Comparison of ENCODE assay signal across 10 cellular contexts in genomic region chr2:68771211-68771721, GRCh38. TPM values are rescaled to one million over a fixed set of nuclear protein-coding genes. Genes with fewer than 3 reads are reported as not detected.
DNase-seq lines count a peak whose midpoint lies in the region; ATAC-seq, FAIRE-seq and TF ChIP-seq lines count a peak whose summit lies in the region.
"Had no signal": no experiment of that assay in that cellular context is flagged by ENCODE, and none has a peak within 500 bp of the region (broad histone marks: within the 10 kb centered on the region; RNA-seq: fewer than 3 reads in every experiment).

No MANE protein-coding gene starts in this region.

- TF ChIP-seq CTCF in DOHH2 (IDR thresholded peaks at IDR 0.05; ENCODE audit: low read depth, low read length, poor library complexity, severe bottlenecking) (no peak), OCI-LY7 (conservative IDR thresholded peaks at IDR 0.05; ENCODE audit: low read length) (no peak), esophagus muscularis mucosa (IDR thresholded peaks at IDR 0.05) (no peak), psoas muscle (IDR thresholded peaks at IDR 0.05) (no peak)

- H3F3A ChIP-seq in DOHH2 (ENCODE audit: control insufficient read depth, insufficient read depth), result peaks cover 42% of the 10 kb centered on the region

- DNase-seq in OCI-LY7 (ENCODE audit: low spot score), result no peak
- DNase-seq in esophagus muscularis mucosa (ENCODE audit: extremely low spot score), result no peak
- DNase-seq in psoas muscle, result no peak
- no peak for DNase-seq in H4 (ENCODE audit: low spot score)
- no peak for DNase-seq in NCI-H345 treated with DMSO at 0.1 percent for 48 hours (lab: John Stamatoyannopoulos, UW; ENCODE audit: unreplicated experiment)
- DNase-seq in stimulated activated CD4-positive, alpha-beta T cell treated with anti-CD3 and anti-CD28 coated beads, Interleukin-4, amount 100 ng/mL, for 4 hours, result no peak
- no peak for DNase-seq in HTR-8/SVneo (ENCODE audit: insufficient read length, low spot score)
- DNase-seq: activated gamma-delta T cell treated with Interleukin-2 at 50 U/mL for 16 hours had no signal

- POLR2A ChIA-PET in OCI-LY7 (lab: Charles Lee), result interaction anchor here (0.7 to 2.7 kb wide), 8 partner anchors 8 to 137 kb away, joined by 3 to 17 read pairs (median 4); partner anchors contain the start of gene ARHGAP25

- H3K27me3 ChIP-seq in DOHH2 (ENCODE audit: control insufficient read depth, low read length) (no peaks in the 10 kb centered on the region), esophagus muscularis mucosa (no peaks in the 10 kb centered on the region), psoas muscle (ENCODE audit: insufficient read depth in 3 of 3, low read length in 2 of 3) (no peaks in the 10 kb centered on the region)
- H3K27me3 ChIP-seq: SJSA1 had no signal

- no peak for FAIRE-seq in HTR-8/SVneo (lab: Jason Lieb, UNC)

- no TSS peak for BruUV-seq in OCI-LY7 (replicated peaks; lab: Mats Ljungman, UMichigan)

- H3K36me3 ChIP-seq in DOHH2 (ENCODE audit: control insufficient read depth, low read length) (peaks cover 14% of the 10 kb centered on the region), OCI-LY7 (ENCODE audit: insufficient read depth, low read length) (peaks cover 11% of the 10 kb centered on the region), esophagus muscularis mucosa (no peaks in the 10 kb centered on the region), psoas muscle (ENCODE audit: insufficient read depth in 1 of 2, low read depth in 1 of 2) (no peaks in the 10 kb centered on the region)
- H3K36me3 ChIP-seq: SJSA1 had no signal

- H3K9me3 ChIP-seq in DOHH2 (ENCODE audit: control insufficient read depth, insufficient read depth, low read length), result no peaks in the 10 kb centered on the region
- no peaks in the 10 kb centered on the region for H3K9me3 ChIP-seq in OCI-LY7 (ENCODE audit: low read length)
- no peaks in the 10 kb centered on the region for H3K9me3 ChIP-seq in esophagus muscularis mucosa
- H3K9me3 ChIP-seq in psoas muscle, result no peaks in the 10 kb centered on the region
- H3K9me3 ChIP-seq: SJSA1 had no signal

- TF ChIP-seq EP300 in esophagus muscularis mucosa (IDR thresholded peaks at IDR 0.05), result no peak

- CTCF ChIA-PET in OCI-LY7 (lab: Charles Lee; ENCODE audit: unreplicated experiment), result no interaction called here

- H3K27ac ChIP-seq in DOHH2 (ENCODE audit: low read depth, low read length) (peak overlapping the region; percentile 65), OCI-LY7 (ENCODE audit: low read depth, low read length, poor library complexity, severe bottlenecking) (peak overlapping the region; percentile 93), esophagus muscularis mucosa (replicated peaks in 1 of 4) (peak overlapping the region; percentile 40 to 62 (median 54)), psoas muscle (peak overlapping the region; percentile 64)
- H3K27ac ChIP-seq: SJSA1 had no signal

- peak overlapping the region; percentile 51 for H3K4me3 ChIP-seq in DOHH2 (ENCODE audit: low read length)
- H3K4me3 ChIP-seq in OCI-LY7 (ENCODE audit: low read depth, low read length, poor library complexity, severe bottlenecking), result no peak overlapping the region
- H3K4me3 ChIP-seq in esophagus muscularis mucosa, result no peak overlapping the region
- H3K4me3 ChIP-seq in psoas muscle, result no peak overlapping the region
- H3K4me3 ChIP-seq: SJSA1 had no signal

- peaks cover 51% of the 10 kb centered on the region for H3K79me2 ChIP-seq in DOHH2 (ENCODE audit: control insufficient read depth, low read length)
- peaks cover 28% of the 10 kb centered on the region; the same call in 1 of the 2 replicates for H3K79me2 ChIP-seq in OCI-LY7 (ENCODE audit: insufficient read depth, low read depth, low read length)

- TF ChIP-seq POLR2A in esophagus muscularis mucosa (IDR thresholded peaks at IDR 0.05; ENCODE audit: low read depth), result no peak

- H3K4me1 ChIP-seq in DOHH2 (ENCODE audit: control insufficient read depth, low read length) (peaks cover 98% of the 10 kb centered on the region), OCI-LY7 (ENCODE audit: insufficient read depth, low read length, poor library complexity, severe bottlenecking) (peaks cover 99% of the 10 kb centered on the region), esophagus muscularis mucosa (peaks cover 21 to 43% (median 37%) of the 10 kb centered on the region in 4 donors), psoas muscle (peaks cover 7% of the 10 kb centered on the region)

- peak overlapping the region; percentile 69 for H3K4me2 ChIP-seq in DOHH2 (ENCODE audit: low read length)
- peak overlapping the region; percentile 99 for H3K4me2 ChIP-seq in OCI-LY7 (ENCODE audit: low read length)

- H4K20me1 ChIP-seq in DOHH2 (ENCODE audit: control insufficient read depth, insufficient read depth, low read depth, low read length) (no peaks in the 10 kb centered on the region), OCI-LY7 (ENCODE audit: insufficient read depth, low read length) (no peaks in the 10 kb centered on the region)

- H3K9me2 ChIP-seq in DOHH2 (replicated peaks; ENCODE audit: control insufficient read depth, low read length) (no peaks in the 10 kb centered on the region), OCI-LY7 (ENCODE audit: insufficient read depth, low read length) (no peaks in the 10 kb centered on the region)

- H2AFZ ChIP-seq in OCI-LY7 (ENCODE audit: low read length), result no peak overlapping the region

- 56% methylated on average over 3 of the region's 3 CpGs for WGBS in esophagus muscularis mucosa
- WGBS in psoas muscle, 3 donors, result 53 to 59% (median 57%) methylated on average over 3 of the region's 3 CpGs

- ATAC-seq in psoas muscle, result peak in 3 of 4 donors; percentile 32 to 42 (median 36)

- intact Hi-C loops in OCI-LY7 (cut with micrococcal nuclease; ENCODE audit: unreplicated experiment), result no loop called here
- intact Hi-C loops in esophagus muscularis mucosa (cut with DNase I), result no loop called here
- intact Hi-C loops in psoas muscle (cut with DNase I), result loop anchor here in 1 of 2 donors (5.0 kb wide), 1 partner anchor 61 kb away; no protein-coding TSS in a partner anchor

RNA-seq across cellular contexts. Expression of gene ARHGAP25, which starts 36.7 kb away (rescaled TPM):
- 18.6 and 22.3 TPM in 2 replicates for total RNA-seq in OCI-LY7 (2014; rRNA removed; shearing (Covaris generic))
- total RNA-seq in OCI-LY7 (2022) (37.7 and 43.8 TPM in 2 replicates), esophagus muscularis mucosa (1 to 10 TPM; 3.7 to 9.3 (median 5.4) TPM), psoas muscle (1 to 10 TPM; 1.8 to 4.8 (median 2.2) TPM)
- polyA plus RNA-seq in psoas muscle, result 1 to 10 TPM; 1.1 to 1.9 (median 1.6) TPM
- 0.49 and 0.56 TPM in 2 replicates for total RNA-seq in H4 (2014; rRNA removed; shearing (Covaris generic))
- total RNA-seq: SJSA1 had no signal
